ENCODE assay signal across 1 cellular context in the genomic region with DNA sequence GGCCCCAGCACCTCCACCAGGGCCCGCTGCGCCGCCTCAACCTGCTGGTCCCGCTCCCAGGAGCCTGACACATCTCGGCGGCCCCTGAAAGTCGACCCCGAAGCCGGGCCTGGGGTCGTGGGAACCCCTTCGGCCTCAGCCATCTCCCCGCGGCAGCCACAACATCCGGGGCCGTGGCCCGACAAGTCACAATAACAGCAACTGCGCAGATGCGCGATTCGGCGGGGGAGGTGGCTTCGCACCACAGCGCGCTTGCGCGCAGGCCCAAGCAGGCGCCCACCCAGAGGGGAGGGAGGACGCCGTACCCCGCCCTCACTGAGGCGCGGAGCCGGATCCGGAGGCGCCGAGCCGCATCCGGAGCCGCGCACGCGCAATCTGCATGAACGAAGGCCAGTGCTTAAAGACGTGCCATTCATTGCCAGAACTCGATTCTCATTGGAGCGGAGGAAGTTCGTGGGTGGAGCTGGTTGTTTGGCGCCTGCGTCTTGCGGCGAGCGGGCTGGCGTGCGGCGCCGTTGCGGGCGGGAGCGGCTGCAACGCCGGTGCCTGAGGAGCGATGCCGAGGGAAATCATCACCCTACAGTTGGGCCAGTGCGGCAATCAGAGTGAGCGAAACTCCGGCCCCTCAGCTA.
A peak's percentile ranks its signal among the peaks of the same experiment; 100 is the strongest.
TF ChIP-seq lines count a peak whose summit lies in the region.

A gene with protein sequence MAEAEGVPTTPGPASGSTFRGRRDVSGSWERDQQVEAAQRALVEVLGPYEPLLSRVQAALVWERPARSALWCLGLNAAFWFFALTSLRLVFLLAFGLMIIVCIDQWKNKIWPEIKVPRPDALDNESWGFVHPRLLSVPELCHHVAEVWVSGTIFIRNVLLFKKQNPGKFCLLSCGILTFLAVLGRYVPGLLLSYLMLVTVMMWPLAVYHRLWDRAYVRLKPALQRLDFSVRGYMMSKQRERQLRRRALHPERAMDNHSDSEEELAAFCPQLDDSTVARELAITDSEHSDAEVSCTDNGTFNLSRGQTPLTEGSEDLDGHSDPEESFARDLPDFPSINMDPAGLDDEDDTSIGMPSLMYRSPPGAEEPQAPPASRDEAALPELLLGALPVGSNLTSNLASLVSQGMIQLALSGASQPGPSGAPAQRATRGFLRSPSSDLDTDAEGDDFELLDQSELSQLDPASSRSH (minus strand): TSS at position 193 of the 632 bp plus-strand sequence. CDS start 50 bp downstream, at position 143.
A gene (plus strand): TSS at position 502 of the 632 bp plus-strand sequence. CDS start 55 bp downstream, at position 557.

TF ChIP-seq in HepG2, 621 proteins besides CTCF, POLR2A, EP300 and RAD21 (continued from another document and continues in another):
- TF ChIP-seq, protein P1, sequence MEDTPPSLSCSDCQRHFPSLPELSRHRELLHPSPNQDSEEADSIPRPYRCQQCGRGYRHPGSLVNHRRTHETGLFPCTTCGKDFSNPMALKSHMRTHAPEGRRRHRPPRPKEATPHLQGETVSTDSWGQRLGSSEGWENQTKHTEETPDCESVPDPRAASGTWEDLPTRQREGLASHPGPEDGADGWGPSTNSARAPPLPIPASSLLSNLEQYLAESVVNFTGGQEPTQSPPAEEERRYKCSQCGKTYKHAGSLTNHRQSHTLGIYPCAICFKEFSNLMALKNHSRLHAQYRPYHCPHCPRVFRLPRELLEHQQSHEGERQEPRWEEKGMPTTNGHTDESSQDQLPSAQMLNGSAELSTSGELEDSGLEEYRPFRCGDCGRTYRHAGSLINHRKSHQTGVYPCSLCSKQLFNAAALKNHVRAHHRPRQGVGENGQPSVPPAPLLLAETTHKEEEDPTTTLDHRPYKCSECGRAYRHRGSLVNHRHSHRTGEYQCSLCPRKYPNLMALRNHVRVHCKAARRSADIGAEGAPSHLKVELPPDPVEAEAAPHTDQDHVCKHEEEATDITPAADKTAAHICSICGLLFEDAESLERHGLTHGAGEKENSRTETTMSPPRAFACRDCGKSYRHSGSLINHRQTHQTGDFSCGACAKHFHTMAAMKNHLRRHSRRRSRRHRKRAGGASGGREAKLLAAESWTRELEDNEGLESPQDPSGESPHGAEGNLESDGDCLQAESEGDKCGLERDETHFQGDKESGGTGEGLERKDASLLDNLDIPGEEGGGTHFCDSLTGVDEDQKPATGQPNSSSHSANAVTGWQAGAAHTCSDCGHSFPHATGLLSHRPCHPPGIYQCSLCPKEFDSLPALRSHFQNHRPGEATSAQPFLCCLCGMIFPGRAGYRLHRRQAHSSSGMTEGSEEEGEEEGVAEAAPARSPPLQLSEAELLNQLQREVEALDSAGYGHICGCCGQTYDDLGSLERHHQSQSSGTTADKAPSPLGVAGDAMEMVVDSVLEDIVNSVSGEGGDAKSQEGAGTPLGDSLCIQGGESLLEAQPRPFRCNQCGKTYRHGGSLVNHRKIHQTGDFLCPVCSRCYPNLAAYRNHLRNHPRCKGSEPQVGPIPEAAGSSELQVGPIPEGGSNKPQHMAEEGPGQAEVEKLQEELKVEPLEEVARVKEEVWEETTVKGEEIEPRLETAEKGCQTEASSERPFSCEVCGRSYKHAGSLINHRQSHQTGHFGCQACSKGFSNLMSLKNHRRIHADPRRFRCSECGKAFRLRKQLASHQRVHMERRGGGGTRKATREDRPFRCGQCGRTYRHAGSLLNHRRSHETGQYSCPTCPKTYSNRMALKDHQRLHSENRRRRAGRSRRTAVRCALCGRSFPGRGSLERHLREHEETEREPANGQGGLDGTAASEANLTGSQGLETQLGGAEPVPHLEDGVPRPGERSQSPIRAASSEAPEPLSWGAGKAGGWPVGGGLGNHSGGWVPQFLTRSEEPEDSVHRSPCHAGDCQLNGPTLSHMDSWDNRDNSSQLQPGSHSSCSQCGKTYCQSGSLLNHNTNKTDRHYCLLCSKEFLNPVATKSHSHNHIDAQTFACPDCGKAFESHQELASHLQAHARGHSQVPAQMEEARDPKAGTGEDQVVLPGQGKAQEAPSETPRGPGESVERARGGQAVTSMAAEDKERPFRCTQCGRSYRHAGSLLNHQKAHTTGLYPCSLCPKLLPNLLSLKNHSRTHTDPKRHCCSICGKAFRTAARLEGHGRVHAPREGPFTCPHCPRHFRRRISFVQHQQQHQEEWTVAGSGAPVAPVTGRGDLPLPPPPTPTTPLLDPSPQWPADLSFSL (CRISPR knock-in tag; IDR thresholded peaks at IDR 0.05) = no peak
- TF ChIP-seq, protein P2, sequence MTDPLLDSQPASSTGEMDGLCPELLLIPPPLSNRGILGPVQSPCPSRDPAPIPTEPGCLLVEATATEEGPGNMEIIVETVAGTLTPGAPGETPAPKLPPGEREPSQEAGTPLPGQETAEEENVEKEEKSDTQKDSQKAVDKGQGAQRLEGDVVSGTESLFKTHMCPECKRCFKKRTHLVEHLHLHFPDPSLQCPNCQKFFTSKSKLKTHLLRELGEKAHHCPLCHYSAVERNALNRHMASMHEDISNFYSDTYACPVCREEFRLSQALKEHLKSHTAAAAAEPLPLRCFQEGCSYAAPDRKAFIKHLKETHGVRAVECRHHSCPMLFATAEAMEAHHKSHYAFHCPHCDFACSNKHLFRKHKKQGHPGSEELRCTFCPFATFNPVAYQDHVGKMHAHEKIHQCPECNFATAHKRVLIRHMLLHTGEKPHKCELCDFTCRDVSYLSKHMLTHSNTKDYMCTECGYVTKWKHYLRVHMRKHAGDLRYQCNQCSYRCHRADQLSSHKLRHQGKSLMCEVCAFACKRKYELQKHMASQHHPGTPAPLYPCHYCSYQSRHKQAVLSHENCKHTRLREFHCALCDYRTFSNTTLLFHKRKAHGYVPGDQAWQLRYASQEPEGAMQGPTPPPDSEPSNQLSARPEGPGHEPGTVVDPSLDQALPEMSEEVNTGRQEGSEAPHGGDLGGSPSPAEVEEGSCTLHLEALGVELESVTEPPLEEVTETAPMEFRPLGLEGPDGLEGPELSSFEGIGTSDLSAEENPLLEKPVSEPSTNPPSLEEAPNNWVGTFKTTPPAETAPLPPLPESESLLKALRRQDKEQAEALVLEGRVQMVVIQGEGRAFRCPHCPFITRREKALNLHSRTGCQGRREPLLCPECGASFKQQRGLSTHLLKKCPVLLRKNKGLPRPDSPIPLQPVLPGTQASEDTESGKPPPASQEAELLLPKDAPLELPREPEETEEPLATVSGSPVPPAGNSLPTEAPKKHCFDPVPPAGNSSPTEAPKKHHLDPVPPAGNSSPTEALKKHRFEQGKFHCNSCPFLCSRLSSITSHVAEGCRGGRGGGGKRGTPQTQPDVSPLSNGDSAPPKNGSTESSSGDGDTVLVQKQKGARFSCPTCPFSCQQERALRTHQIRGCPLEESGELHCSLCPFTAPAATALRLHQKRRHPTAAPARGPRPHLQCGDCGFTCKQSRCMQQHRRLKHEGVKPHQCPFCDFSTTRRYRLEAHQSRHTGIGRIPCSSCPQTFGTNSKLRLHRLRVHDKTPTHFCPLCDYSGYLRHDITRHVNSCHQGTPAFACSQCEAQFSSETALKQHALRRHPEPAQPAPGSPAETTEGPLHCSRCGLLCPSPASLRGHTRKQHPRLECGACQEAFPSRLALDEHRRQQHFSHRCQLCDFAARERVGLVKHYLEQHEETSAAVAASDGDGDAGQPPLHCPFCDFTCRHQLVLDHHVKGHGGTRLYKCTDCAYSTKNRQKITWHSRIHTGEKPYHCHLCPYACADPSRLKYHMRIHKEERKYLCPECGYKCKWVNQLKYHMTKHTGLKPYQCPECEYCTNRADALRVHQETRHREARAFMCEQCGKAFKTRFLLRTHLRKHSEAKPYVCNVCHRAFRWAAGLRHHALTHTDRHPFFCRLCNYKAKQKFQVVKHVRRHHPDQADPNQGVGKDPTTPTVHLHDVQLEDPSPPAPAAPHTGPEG (CRISPR knock-in tag; IDR thresholded peaks at IDR 0.05) = peak; percentile 85
- TF ChIP-seq BORCS8-MEF2B (CRISPR knock-in tag; IDR thresholded peaks at IDR 0.05) (peak; percentile 88), AGO2 (optimal IDR thresholded peaks at IDR 0.05; ENCODE audit: low read depth, low read length) (peak; percentile 61), ZKSCAN5 (CRISPR knock-in tag; IDR thresholded peaks at IDR 0.05) (0 out of 2 replicates have a peak, but pooled peaks have one; percentile 39), ZNF547 (CRISPR knock-in tag; IDR thresholded peaks at IDR 0.05) (peak; percentile 97), SIN3B (IDR thresholded peaks at IDR 0.05; ENCODE audit: low read length) (0 out of 2 replicates have a peak, but pooled peaks have one; percentile 9), FOXM1 (CRISPR knock-in tag; IDR thresholded peaks at IDR 0.05) (no peak), TP53 (CRISPR knock-in tag; conservative IDR thresholded peaks at IDR 0.05) (peak; percentile 88; the same call in 1 of the 2 replicates), ZNF772 (CRISPR knock-in tag; IDR thresholded peaks at IDR 0.05) (no peak), TAF1 (CRISPR knock-in tag; IDR thresholded peaks at IDR 0.05) (peak; percentile 86), DNMT3B (CRISPR knock-in tag; conservative IDR thresholded peaks at IDR 0.05) (no peak; the same call in 1 of the 2 replicates), HNRNPLL (IDR thresholded peaks at IDR 0.05; ENCODE audit: low read depth, low read length, poor library complexity, severe bottlenecking) (peak; percentile 95)
- TF ChIP-seq, protein P3, sequence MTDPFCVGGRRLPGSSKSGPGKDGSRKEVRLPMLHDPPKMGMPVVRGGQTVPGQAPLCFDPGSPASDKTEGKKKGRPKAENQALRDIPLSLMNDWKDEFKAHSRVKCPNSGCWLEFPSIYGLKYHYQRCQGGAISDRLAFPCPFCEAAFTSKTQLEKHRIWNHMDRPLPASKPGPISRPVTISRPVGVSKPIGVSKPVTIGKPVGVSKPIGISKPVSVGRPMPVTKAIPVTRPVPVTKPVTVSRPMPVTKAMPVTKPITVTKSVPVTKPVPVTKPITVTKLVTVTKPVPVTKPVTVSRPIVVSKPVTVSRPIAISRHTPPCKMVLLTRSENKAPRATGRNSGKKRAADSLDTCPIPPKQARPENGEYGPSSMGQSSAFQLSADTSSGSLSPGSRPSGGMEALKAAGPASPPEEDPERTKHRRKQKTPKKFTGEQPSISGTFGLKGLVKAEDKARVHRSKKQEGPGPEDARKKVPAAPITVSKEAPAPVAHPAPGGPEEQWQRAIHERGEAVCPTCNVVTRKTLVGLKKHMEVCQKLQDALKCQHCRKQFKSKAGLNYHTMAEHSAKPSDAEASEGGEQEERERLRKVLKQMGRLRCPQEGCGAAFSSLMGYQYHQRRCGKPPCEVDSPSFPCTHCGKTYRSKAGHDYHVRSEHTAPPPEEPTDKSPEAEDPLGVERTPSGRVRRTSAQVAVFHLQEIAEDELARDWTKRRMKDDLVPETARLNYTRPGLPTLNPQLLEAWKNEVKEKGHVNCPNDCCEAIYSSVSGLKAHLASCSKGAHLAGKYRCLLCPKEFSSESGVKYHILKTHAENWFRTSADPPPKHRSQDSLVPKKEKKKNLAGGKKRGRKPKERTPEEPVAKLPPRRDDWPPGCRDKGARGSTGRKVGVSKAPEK (CRISPR knock-in tag; IDR thresholded peaks at IDR 0.05; ENCODE audit: borderline replicate concordance) = no peak
- TF ChIP-seq, protein P4, sequence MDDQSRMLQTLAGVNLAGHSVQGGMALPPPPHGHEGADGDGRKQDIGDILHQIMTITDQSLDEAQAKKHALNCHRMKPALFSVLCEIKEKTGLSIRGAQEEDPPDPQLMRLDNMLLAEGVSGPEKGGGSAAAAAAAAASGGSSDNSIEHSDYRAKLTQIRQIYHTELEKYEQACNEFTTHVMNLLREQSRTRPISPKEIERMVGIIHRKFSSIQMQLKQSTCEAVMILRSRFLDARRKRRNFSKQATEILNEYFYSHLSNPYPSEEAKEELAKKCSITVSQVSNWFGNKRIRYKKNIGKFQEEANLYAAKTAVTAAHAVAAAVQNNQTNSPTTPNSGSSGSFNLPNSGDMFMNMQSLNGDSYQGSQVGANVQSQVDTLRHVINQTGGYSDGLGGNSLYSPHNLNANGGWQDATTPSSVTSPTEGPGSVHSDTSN (CRISPR knock-in tag; IDR thresholded peaks at IDR 0.05; ENCODE audit: borderline replicate concordance) = 0 out of 2 replicates have a peak, but pooled peaks have one; percentile 32
- TF ChIP-seq, protein P5, sequence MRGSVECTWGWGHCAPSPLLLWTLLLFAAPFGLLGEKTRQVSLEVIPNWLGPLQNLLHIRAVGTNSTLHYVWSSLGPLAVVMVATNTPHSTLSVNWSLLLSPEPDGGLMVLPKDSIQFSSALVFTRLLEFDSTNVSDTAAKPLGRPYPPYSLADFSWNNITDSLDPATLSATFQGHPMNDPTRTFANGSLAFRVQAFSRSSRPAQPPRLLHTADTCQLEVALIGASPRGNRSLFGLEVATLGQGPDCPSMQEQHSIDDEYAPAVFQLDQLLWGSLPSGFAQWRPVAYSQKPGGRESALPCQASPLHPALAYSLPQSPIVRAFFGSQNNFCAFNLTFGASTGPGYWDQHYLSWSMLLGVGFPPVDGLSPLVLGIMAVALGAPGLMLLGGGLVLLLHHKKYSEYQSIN (CRISPR knock-in tag; IDR thresholded peaks at IDR 0.05; ENCODE audit: borderline replicate concordance) = no peak
- TF ChIP-seq, protein P6, sequence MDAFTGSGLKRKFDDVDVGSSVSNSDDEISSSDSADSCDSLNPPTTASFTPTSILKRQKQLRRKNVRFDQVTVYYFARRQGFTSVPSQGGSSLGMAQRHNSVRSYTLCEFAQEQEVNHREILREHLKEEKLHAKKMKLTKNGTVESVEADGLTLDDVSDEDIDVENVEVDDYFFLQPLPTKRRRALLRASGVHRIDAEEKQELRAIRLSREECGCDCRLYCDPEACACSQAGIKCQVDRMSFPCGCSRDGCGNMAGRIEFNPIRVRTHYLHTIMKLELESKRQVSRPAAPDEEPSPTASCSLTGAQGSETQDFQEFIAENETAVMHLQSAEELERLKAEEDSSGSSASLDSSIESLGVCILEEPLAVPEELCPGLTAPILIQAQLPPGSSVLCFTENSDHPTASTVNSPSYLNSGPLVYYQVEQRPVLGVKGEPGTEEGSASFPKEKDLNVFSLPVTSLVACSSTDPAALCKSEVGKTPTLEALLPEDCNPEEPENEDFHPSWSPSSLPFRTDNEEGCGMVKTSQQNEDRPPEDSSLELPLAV (CRISPR knock-in tag; conservative IDR thresholded peaks at IDR 0.05; ENCODE audit: low read depth) = no peak
- TF ChIP-seq, protein P7, sequence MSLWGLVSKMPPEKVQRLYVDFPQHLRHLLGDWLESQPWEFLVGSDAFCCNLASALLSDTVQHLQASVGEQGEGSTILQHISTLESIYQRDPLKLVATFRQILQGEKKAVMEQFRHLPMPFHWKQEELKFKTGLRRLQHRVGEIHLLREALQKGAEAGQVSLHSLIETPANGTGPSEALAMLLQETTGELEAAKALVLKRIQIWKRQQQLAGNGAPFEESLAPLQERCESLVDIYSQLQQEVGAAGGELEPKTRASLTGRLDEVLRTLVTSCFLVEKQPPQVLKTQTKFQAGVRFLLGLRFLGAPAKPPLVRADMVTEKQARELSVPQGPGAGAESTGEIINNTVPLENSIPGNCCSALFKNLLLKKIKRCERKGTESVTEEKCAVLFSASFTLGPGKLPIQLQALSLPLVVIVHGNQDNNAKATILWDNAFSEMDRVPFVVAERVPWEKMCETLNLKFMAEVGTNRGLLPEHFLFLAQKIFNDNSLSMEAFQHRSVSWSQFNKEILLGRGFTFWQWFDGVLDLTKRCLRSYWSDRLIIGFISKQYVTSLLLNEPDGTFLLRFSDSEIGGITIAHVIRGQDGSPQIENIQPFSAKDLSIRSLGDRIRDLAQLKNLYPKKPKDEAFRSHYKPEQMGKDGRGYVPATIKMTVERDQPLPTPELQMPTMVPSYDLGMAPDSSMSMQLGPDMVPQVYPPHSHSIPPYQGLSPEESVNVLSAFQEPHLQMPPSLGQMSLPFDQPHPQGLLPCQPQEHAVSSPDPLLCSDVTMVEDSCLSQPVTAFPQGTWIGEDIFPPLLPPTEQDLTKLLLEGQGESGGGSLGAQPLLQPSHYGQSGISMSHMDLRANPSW (CRISPR knock-in tag; IDR thresholded peaks at IDR 0.05; ENCODE audit: borderline replicate concordance) = peak; percentile 87; the same call in 1 of the 2 replicates
- TF ChIP-seq, protein P8, sequence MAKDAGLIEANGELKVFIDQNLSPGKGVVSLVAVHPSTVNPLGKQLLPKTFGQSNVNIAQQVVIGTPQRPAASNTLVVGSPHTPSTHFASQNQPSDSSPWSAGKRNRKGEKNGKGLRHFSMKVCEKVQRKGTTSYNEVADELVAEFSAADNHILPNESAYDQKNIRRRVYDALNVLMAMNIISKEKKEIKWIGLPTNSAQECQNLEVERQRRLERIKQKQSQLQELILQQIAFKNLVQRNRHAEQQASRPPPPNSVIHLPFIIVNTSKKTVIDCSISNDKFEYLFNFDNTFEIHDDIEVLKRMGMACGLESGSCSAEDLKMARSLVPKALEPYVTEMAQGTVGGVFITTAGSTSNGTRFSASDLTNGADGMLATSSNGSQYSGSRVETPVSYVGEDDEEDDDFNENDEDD (CRISPR knock-in tag; IDR thresholded peaks at IDR 0.05; ENCODE audit: borderline replicate concordance) = peak; percentile 95
